ENCODE assay signal across 10 cellular contexts in the genomic region with DNA sequence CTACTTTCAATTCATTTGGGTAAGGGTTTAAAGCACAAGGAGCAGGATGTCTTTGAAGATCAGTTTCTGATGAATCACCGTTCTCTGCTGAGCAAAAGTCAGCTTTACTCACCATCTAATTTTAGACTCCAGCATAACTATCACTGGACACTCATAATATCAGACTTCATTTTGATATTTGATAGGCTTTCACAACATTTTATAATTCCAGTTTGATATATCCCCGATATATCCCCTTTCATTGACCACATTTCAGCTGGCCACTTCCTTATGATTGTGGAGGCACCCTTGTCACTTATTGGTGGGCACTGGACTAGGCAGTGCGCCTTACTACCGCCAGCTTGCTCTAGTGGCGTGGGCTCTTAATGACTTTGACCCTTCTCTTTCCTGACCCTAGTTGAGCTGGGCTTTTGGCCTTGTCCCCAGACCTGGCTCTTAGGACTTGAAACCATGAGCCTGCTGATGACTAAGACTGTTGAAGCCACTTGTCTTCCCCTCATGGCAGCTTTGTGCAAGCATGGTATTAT. TPM values are rescaled to one million over a fixed set of nuclear protein-coding genes. Genes with fewer than 3 reads are reported as not detected.
A peak's percentile ranks its signal among the peaks of the same experiment; 100 is the strongest.
DNase-seq lines count a peak whose midpoint lies in the region; ATAC-seq, FAIRE-seq and TF ChIP-seq lines count a peak whose summit lies in the region.
"Had no signal": no experiment of that assay in that cellular context is flagged by ENCODE, and none has a peak within 500 bp of the region (broad histone marks: within the 10 kb centered on the region; RNA-seq: fewer than 3 reads in every experiment).

No MANE protein-coding gene starts in this region.

- no TSS peak for BruUV-seq in HepG2 (replicated peaks; lab: Mats Ljungman, UMichigan)

- H3K4me1 Mint-ChIP-seq in activated naive CD8-positive, alpha-beta T cell treated with anti-CD3 and anti-CD28 coated beads for 36 hours: peaks cover 28% of the 10 kb centered on the region
- no peaks in the 10 kb centered on the region; the same call in 1 of the 2 replicates for H3K4me1 Mint-ChIP-seq in WTC11

- H3K27ac Mint-ChIP-seq in activated naive CD8-positive, alpha-beta T cell treated with anti-CD3 and anti-CD28 coated beads for 36 hours: peak overlapping the region; percentile 30
- no peak overlapping the region for H3K27ac Mint-ChIP-seq in WTC11

- WGBS in HepG2 (ENCODE audit: low lambda C conversion rate): 100% methylated on average over 5 of the region's 5 CpGs
- WGBS in right lobe of liver (ENCODE audit: insufficient coverage, low coverage, low lambda C conversion rate, missing lambda C conversion rate): 68% methylated on average over 5 of the region's 5 CpGs

- intact Hi-C loops in HepG2 (cut with micrococcal nuclease; ENCODE audit: unreplicated experiment): loop anchor here (5.0 kb wide), 1 partner anchor 44 kb away; a partner anchor contains a TSS
- intact Hi-C loops in right lobe of liver (cut with DNase I): no loop called here
- intact Hi-C loops in uterus (cut with DNase I; ENCODE audit: low total_unique reads): no loop called here

- no peak for DNase-seq in HepG2 (ENCODE audit: low spot score)
- no peak for DNase-seq in right lobe of liver
- DNase-seq in activated naive CD8-positive, alpha-beta T cell treated with anti-CD3 and anti-CD28 coated beads for 36 hours: no peak
- no peak for DNase-seq in right atrium auricular region (ENCODE audit: low spot score)
- DNase-seq in uterus: no peak
- no peak for DNase-seq in NCI-H1092 treated with DMSO at 0.1 percent for 48 hours (lab: John Stamatoyannopoulos, UW)
- DNase-seq in WTC11 (ENCODE audit: low spot score): no peak
- DNase-seq: NCI-H748 treated with DMSO at 0.1 percent for 48 hours had no signal

- TF ChIP-seq EP300 in HepG2 (IDR thresholded peaks at IDR 0.05; ENCODE audit: low read depth in 2 of 2, low read length in 2 of 2) (no peak), HepG2 (CRISPR knock-in tag; IDR thresholded peaks at IDR 0.05; ENCODE audit: borderline replicate concordance) (no peak)

- peak overlapping the region; percentile 2 for H3K27ac ChIP-seq in HepG2 (ENCODE audit: extremely low read length, insufficient read depth, low read length)
- peak overlapping the region in 1 of 3 donors; percentile 58 for H3K27ac ChIP-seq in right lobe of liver
- peak overlapping the region; percentile 83 to 88 for H3K27ac ChIP-seq in right atrium auricular region
- H3K27ac ChIP-seq in uterus: peak overlapping the region; percentile 13 to 23

- H3K4me3 ChIP-seq in HepG2 (replicated peaks in 1 of 3; ENCODE audit: insufficient read depth in 1 of 3, low read depth in 2 of 3, low read length in 3 of 3) (no peak overlapping the region), right lobe of liver (no peak overlapping the region), right atrium auricular region (no peak overlapping the region), uterus (no peak overlapping the region)

- no peaks in the 10 kb centered on the region for H3K27me3 Mint-ChIP-seq in activated naive CD8-positive, alpha-beta T cell treated with anti-CD3 and anti-CD28 coated beads for 36 hours
- H3K27me3 Mint-ChIP-seq in WTC11 (ENCODE audit: low read depth): no peaks in the 10 kb centered on the region

- H3K9ac ChIP-seq in HepG2 (ENCODE audit: insufficient read depth, low read depth, low read length): no peak overlapping the region

- no peak for TF ChIP-seq CTCF in HepG2 (CRISPR knock-in tag; IDR thresholded peaks at IDR 0.05)
- TF ChIP-seq CTCF in right lobe of liver (IDR thresholded peaks at IDR 0.05): no peak
- TF ChIP-seq CTCF in right atrium auricular region (IDR thresholded peaks at IDR 0.05): no peak
- no peak for TF ChIP-seq CTCF in uterus (IDR thresholded peaks at IDR 0.05)
- no peak for TF ChIP-seq CTCF in WTC11 (IDR thresholded peaks at IDR 0.05)

- peaks cover 74% of the 10 kb centered on the region for H3K4me1 ChIP-seq in HepG2 (ENCODE audit: insufficient read depth, low read length)
- H3K4me1 ChIP-seq in right lobe of liver: peaks cover 0 to 44% (median 21%) of the 10 kb centered on the region in 4 donors
- peaks cover 0 to 86% of the 10 kb centered on the region in 2 donors for H3K4me1 ChIP-seq in right atrium auricular region
- H3K4me1 ChIP-seq in uterus: peaks cover 0 to 4% of the 10 kb centered on the region in 2 donors

- H3K36me3 ChIP-seq in HepG2 (replicated peaks in 1 of 2; ENCODE audit: control insufficient read depth in 1 of 2, insufficient read depth in 2 of 2, low read length in 2 of 2) (no peaks in the 10 kb centered on the region; a peak in 1 of 5 replicates), right lobe of liver (no peaks in the 10 kb centered on the region), right atrium auricular region (no peaks in the 10 kb centered on the region), uterus (no peaks in the 10 kb centered on the region)

- ATAC-seq in HepG2: no peak
- no peak for ATAC-seq in right lobe of liver
- ATAC-seq in WTC11: no peak
- no peak for ATAC-seq in GM18502 (IDR thresholded peaks at IDR 0.05; ENCODE audit: poor library complexity, unreplicated experiment)

- H3K79me2 ChIP-seq in HepG2 (ENCODE audit: insufficient read depth, low read length): no peaks in the 10 kb centered on the region

- 0 out of 2 replicates have a peak overlapping the region, but pooled peaks have one; percentile 10 for H3K4me2 ChIP-seq in HepG2 (ENCODE audit: low read depth, low read length)

- H3K36me3 Mint-ChIP-seq in activated naive CD8-positive, alpha-beta T cell treated with anti-CD3 and anti-CD28 coated beads for 36 hours: no peaks in the 10 kb centered on the region
- no peaks in the 10 kb centered on the region for H3K36me3 Mint-ChIP-seq in WTC11

- TF ChIP-seq POLR2A in HepG2 (IDR thresholded peaks at IDR 0.05; ENCODE audit: insufficient read depth in 1 of 2, low read depth in 2 of 2, low read length in 2 of 2): no peak
- no peak for TF ChIP-seq POLR2A in right lobe of liver (IDR thresholded peaks at IDR 0.05)
- TF ChIP-seq POLR2A in uterus (IDR thresholded peaks at IDR 0.05): no peak

- CTCF ChIA-PET in HepG2 (lab: Yijun Ruan, JAX; ENCODE audit: low intra/inter-chr PET ratio, low total read pairs) (no interaction called here), WTC11 (lab: Charles Lee) (interaction anchor here (1.5 kb wide), 2 partner anchors 21 to 124 kb away, joined by 3 to 5 read pairs; a partner anchor contains a TSS)

- in situ Hi-C loops in HepG2 (cut with HindIII; ENCODE audit: extremely low pct_ligation_motif_present, low pct_unique_long_range_greater_than_20kb): loop anchor here (5.0 kb wide), 1 partner anchor 44 kb away; a partner anchor contains a TSS

- no peak for TF ChIP-seq RAD21 in HepG2 (CRISPR knock-in tag; IDR thresholded peaks at IDR 0.05)

- peaks cover 1% of the 10 kb centered on the region for H3K9me3 Mint-ChIP-seq in activated naive CD8-positive, alpha-beta T cell treated with anti-CD3 and anti-CD28 coated beads for 36 hours
- H3K9me3 Mint-ChIP-seq in WTC11: no peaks in the 10 kb centered on the region

- no peak for FAIRE-seq in HepG2 (lab: Jason Lieb, UNC)
- FAIRE-seq: islet of Langerhans had no signal

- H3K27me3 ChIP-seq in HepG2 (ENCODE audit: control insufficient read depth in 1 of 2, insufficient read depth in 2 of 2, low read length in 2 of 2) (no peaks in the 10 kb centered on the region), right lobe of liver (no peaks in the 10 kb centered on the region), right atrium auricular region (no peaks in the 10 kb centered on the region), uterus (no peaks in the 10 kb centered on the region)

- H4K20me1 ChIP-seq in HepG2 (ENCODE audit: insufficient read depth, low read length): no peaks in the 10 kb centered on the region

- H2AFZ ChIP-seq in HepG2 (ENCODE audit: low read length): no peak overlapping the region

- H3K9me3 ChIP-seq in HepG2 (ENCODE audit: low read length) (no peaks in the 10 kb centered on the region), right lobe of liver (no peaks in the 10 kb centered on the region), right atrium auricular region (no peaks in the 10 kb centered on the region), uterus (no peaks in the 10 kb centered on the region)

- POLR2A ChIA-PET in HepG2 (lab: Yijun Ruan, JAX): no interaction called here
- POLR2A ChIA-PET in WTC11 (lab: Charles Lee): no interaction called here

- H3K4me3 Mint-ChIP-seq in activated naive CD8-positive, alpha-beta T cell treated with anti-CD3 and anti-CD28 coated beads for 36 hours: no peak overlapping the region
- no peak overlapping the region for H3K4me3 Mint-ChIP-seq in WTC11

TF ChIP-seq in WTC11, 78 proteins besides CTCF, POLR2A, EP300 and RAD21 (continues in another document):
- TF ChIP-seq SMAD4 (CRISPR knock-in tag; IDR thresholded peaks at IDR 0.05) (no peak), SP1 (CRISPR knock-in tag; conservative IDR thresholded peaks at IDR 0.05) (no peak)

RNA-seq across cellular contexts. Expression of a gene that starts 46.8 kb away (rescaled TPM):
- total RNA-seq in HepG2 (2016; rRNA removed; fragmentation: Illumina TruSeq; extraction: Trizol) (40.0 and 52.7 TPM in 2 replicates), right lobe of liver (10 to 100 TPM; 15.5 to 78.0 (median 29.8) TPM), right atrium auricular region (100 to 1,000 TPM in 1 of 2 donors, 10 to 100 TPM in 1; 89.8 to 143 TPM), uterus (10 to 100 TPM in 3 of 4 donors, 1 to 10 TPM in 1; 4.4 to 76.8 (median 45.3) TPM), WTC11 (2021) (27.7 to 29.3 TPM (median 28.9 TPM) in 3 replicates)
- total RNA-seq in HepG2 (2016; cell fraction: cytosol; rRNA removed; fragmentation: Illumina TruSeq; extraction: Trizol; ENCODE audit: low read depth): 16.3 and 21.9 TPM in 2 replicates
- 37.6 and 58.4 TPM in 2 replicates for total RNA-seq in HepG2 (2016; cell fraction: insoluble cytoplasmic fraction; rRNA removed; fragmentation: Illumina TruSeq; extraction: Trizol)
- total RNA-seq in HepG2 (2016; cell fraction: membrane; rRNA removed; fragmentation: Illumina TruSeq; extraction: Trizol): 15.0 and 21.9 TPM in 2 replicates
- 17.2 and 20.7 TPM in 2 replicates for total RNA-seq in HepG2 (2016; cell fraction: nucleus; rRNA removed; fragmentation: Illumina TruSeq; extraction: Trizol)
- 73.4 and 85.0 TPM in 2 replicates for polyA plus RNA-seq in HepG2 (2011; rRNA removed)
- polyA plus RNA-seq in HepG2 (2011; cell fraction: cytosol; rRNA removed): 80.7 and 95.8 TPM in 2 replicates
- polyA plus RNA-seq in HepG2 (2011; cell fraction: nucleus; rRNA removed): 17.5 and 23.1 TPM in 2 replicates
- 32.8 and 35.3 TPM in 2 replicates for polyA plus RNA-seq in HepG2 (2012)
- polyA plus RNA-seq in HepG2 (2016; cell fraction: cytosol; fragmentation: Illumina TruSeq; extraction: Trizol; ENCODE audit: low read depth): 23.1 and 29.4 TPM in 2 replicates
- 83.1 and 90.8 TPM in 2 replicates for polyA plus RNA-seq in HepG2 (2016; cell fraction: insoluble cytoplasmic fraction; fragmentation: Illumina TruSeq; extraction: Trizol; ENCODE audit: low read depth)
- 20.1 and 22.6 TPM in 2 replicates for polyA plus RNA-seq in HepG2 (2016; cell fraction: membrane; fragmentation: Illumina TruSeq; extraction: Trizol; ENCODE audit: low read depth)
- polyA plus RNA-seq in HepG2 (2016; cell fraction: nucleus; fragmentation: Illumina TruSeq; extraction: Trizol; ENCODE audit: insufficient read depth, low read depth): 32.0 and 35.2 TPM in 2 replicates
- polyA minus RNA-seq in HepG2 (2011; rRNA and poly(A)+ RNA removed; ENCODE audit: low replicate concordance): 67.0 and 122 TPM in 2 replicates
- polyA minus RNA-seq in HepG2 (2011; cell fraction: cytosol; rRNA and poly(A)+ RNA removed): 18.4 and 25.9 TPM in 2 replicates
- 12.2 and 14.5 TPM in 2 replicates for polyA minus RNA-seq in HepG2 (2011; cell fraction: nucleus; rRNA and poly(A)+ RNA removed)
- total RNA-seq in activated naive CD8-positive, alpha-beta T cell treated with anti-CD3 and anti-CD28 coated beads for 36 hours: 10 to 100 TPM; 16.0 to 17.0 TPM
